ENCODE assay signal across 15 cellular contexts in genomic region chr4:67054901-67055300, GRCh38.
DNase-seq lines count a peak whose midpoint lies in the region; TF ChIP-seq lines count a peak whose summit lies in the region.
"Had no signal": no experiment of that assay in that cellular context is flagged by ENCODE, and none has a peak within 500 bp of the region (broad histone marks: within the 10 kb centered on the region; RNA-seq: fewer than 3 reads in every experiment).

No MANE protein-coding gene starts in this region.

- H3K27me3 ChIP-seq in WERI-Rb-1 (ENCODE audit: insufficient read depth, low read depth, severe bottlenecking): no peaks in the 10 kb centered on the region
- H3K27me3 ChIP-seq: BE2C had no signal

- no peaks in the 10 kb centered on the region for H3K36me3 Mint-ChIP-seq in activated T-cell treated with anti-CD3 and anti-CD28 coated beads, Interleukin-2, amount 50 U/mL, for 24 hours (ENCODE audit: low read depth)
- H3K36me3 Mint-ChIP-seq: CD4-positive, alpha-beta memory T cell had no signal

- no peaks in the 10 kb centered on the region for H3K36me3 ChIP-seq in WERI-Rb-1
- H3K36me3 ChIP-seq: BE2C had no signal

- H3K4me3 Mint-ChIP-seq in activated T-cell treated with anti-CD3 and anti-CD28 coated beads, Interleukin-2, amount 50 U/mL, for 24 hours: no peak overlapping the region
- H3K4me3 Mint-ChIP-seq: CD4-positive, alpha-beta memory T cell; H9 had no signal

- in situ Hi-C loops in astrocyte of the spinal cord (cut with HindIII; ENCODE audit: low sequenced_read_pairs): no loop called here

- H3K27me3 Mint-ChIP-seq in activated T-cell treated with anti-CD3 and anti-CD28 coated beads, Interleukin-2, amount 50 U/mL, for 24 hours: no peaks in the 10 kb centered on the region
- H3K27me3 Mint-ChIP-seq: CD4-positive, alpha-beta memory T cell had no signal

- no peak overlapping the region for H3K27ac Mint-ChIP-seq in activated T-cell treated with anti-CD3 and anti-CD28 coated beads, Interleukin-2, amount 50 U/mL, for 24 hours
- H3K27ac Mint-ChIP-seq: CD4-positive, alpha-beta memory T cell; H9 had no signal

- TF ChIP-seq CTCF in astrocyte of the spinal cord (IDR thresholded peaks at IDR 0.05; ENCODE audit: low read depth, low read length): no peak
- no peak for TF ChIP-seq CTCF in WERI-Rb-1 (IDR thresholded peaks at IDR 0.05; ENCODE audit: low read depth, low read length)

- DNase-seq in EH (ENCODE audit: low read depth) (peak; percentile 35), amniotic epithelial cell (ENCODE audit: low read depth) (peak; percentile 29), astrocyte of the spinal cord (ENCODE audit: low read depth, low spot score) (peak; percentile 56), stromal cell of bone marrow (ENCODE audit: low read depth) (peak; percentile 7), WERI-Rb-1 (no peak), NCI-H2029 (lab: John Stamatoyannopoulos, UW) (no peak)
- DNase-seq in activated T-cell treated with anti-CD3 and anti-CD28 coated beads, Interleukin-2, amount 50 U/mL, for 24 hours: no peak
- DNase-seq: 8988T; BE2C; CD4-positive, alpha-beta memory T cell; DMS79; GDM1; GOT3; H9 had no signal

- H3K4me3 ChIP-seq in astrocyte of the spinal cord (ENCODE audit: low read depth, low read length): no peak overlapping the region
- H3K4me3 ChIP-seq in WERI-Rb-1 (ENCODE audit: low read depth, low read length): no peak overlapping the region

- H3K27ac ChIP-seq in WERI-Rb-1: no peak overlapping the region
- H3K27ac ChIP-seq: C4-2B had no signal

- H3K9me3 Mint-ChIP-seq in activated T-cell treated with anti-CD3 and anti-CD28 coated beads, Interleukin-2, amount 50 U/mL, for 24 hours: no peaks in the 10 kb centered on the region
- H3K9me3 Mint-ChIP-seq: CD4-positive, alpha-beta memory T cell; H9 had no signal

- no peaks in the 10 kb centered on the region for H3K4me1 Mint-ChIP-seq in activated T-cell treated with anti-CD3 and anti-CD28 coated beads, Interleukin-2, amount 50 U/mL, for 24 hours (ENCODE audit: low read depth)
- H3K4me1 Mint-ChIP-seq: CD4-positive, alpha-beta memory T cell had no signal

- H3K9me3 ChIP-seq in WERI-Rb-1 (ENCODE audit: severe bottlenecking): no peaks in the 10 kb centered on the region
- H3K9me3 ChIP-seq: BE2C had no signal

Comparison
In these comparisons a context has a peak if more than half of its experiments do, and no peak if none do; other contexts are left out.
1. DNase-seq: peak in EH (single experiment), amniotic epithelial cell (single experiment), astrocyte of the spinal cord (single experiment) and stromal cell of bone marrow (single experiment); none in activated T-cell treated with anti-CD3 and anti-CD28 coated beads, Interleukin-2, amount 50 U/mL, for 24 hours (single experiment), WERI-Rb-1 (single experiment) and NCI-H2029 (single experiment).